In genomic region chr9:128276008-128276573, GRCh38 we compare ENCODE assay signal across 8 cellular contexts. TPM values are rescaled to one million over a fixed set of nuclear protein-coding genes. Genes with fewer than 3 reads are reported as not detected.
DNase-seq lines count a peak whose midpoint lies in the region; ATAC-seq and TF ChIP-seq lines count a peak whose summit lies in the region.

SWI5 (plus strand) TSS chr9:128276276.

- peak within 1 kb of the TSS; percentile 90 for H2AFZ ChIP-seq in DND-41 (ENCODE audit: low read depth, low read length)

- peak within 1 kb of the TSS; percentile 79 for H3K9ac ChIP-seq in DND-41 (ENCODE audit: low read depth, low read length)

- no peaks in the 10 kb centered on the region for H4K20me1 ChIP-seq in DND-41 (ENCODE audit: insufficient read depth, low read length)

- DNase-seq in DND-41 = peak; percentile 99
- peak in 2 of 3 donors; percentile 100 for DNase-seq in Peyer's patch
- DNase-seq in activated T-cell treated with anti-CD3 and anti-CD28 coated beads, Interleukin-2, amount 50 U/mL, for 48 hours = peak; percentile 100
- DNase-seq in stimulated activated CD8-positive, alpha-beta memory T cell treated with anti-CD3 and anti-CD28 coated beads, Interleukin-7, amount 100 ng/mL, for 24 hours (ENCODE audit: low read depth) = peak; percentile 100

- H3K27me3 ChIP-seq in DND-41 (ENCODE audit: insufficient read depth, low read length, poor library complexity) (no peaks in the 10 kb centered on the region), Peyer's patch (no peaks in the 10 kb centered on the region), muscle layer of duodenum (ENCODE audit: low read depth, low read length) (no peaks in the 10 kb centered on the region)

- H3K4me3 ChIP-seq in DND-41 (ENCODE audit: low read depth in 1 of 2, low read length in 2 of 2) = peak within 1 kb of the TSS; percentile 77 to 95
- H3K4me3 ChIP-seq in Peyer's patch = peak within 1 kb of the TSS; percentile 75 to 94 (median 84)
- H3K4me3 ChIP-seq in muscle layer of duodenum (ENCODE audit: low read depth in 1 of 2, low read length in 2 of 2) = peak within 1 kb of the TSS; percentile 90 to 96

- peaks cover 18% of the 10 kb centered on the region for H3K36me3 ChIP-seq in DND-41 (ENCODE audit: insufficient read depth, low read length)
- H3K36me3 ChIP-seq in KOPT-K1 (ENCODE audit: insufficient read depth, low read length) = peaks cover 11% of the 10 kb centered on the region
- H3K36me3 ChIP-seq in Peyer's patch = peaks cover 0 to 22% (median 0%) of the 10 kb centered on the region in 3 donors
- peaks cover 15 to 25% of the 10 kb centered on the region in 2 donors for H3K36me3 ChIP-seq in muscle layer of duodenum (ENCODE audit: control insufficient read depth in 1 of 2, insufficient read depth in 2 of 2, low read length in 2 of 2)

- H3K79me2 ChIP-seq in DND-41 (ENCODE audit: insufficient read depth, low read length) = peaks cover 29% of the 10 kb centered on the region

- peak within 1 kb of the TSS; percentile 78 for H3K4me2 ChIP-seq in DND-41 (ENCODE audit: insufficient read depth, low read length)

- H3K4me1 ChIP-seq in DND-41 (ENCODE audit: insufficient read depth, low read length) (peaks cover 32% of the 10 kb centered on the region), Peyer's patch (peaks cover 0 to 26% (median 5%) of the 10 kb centered on the region in 4 donors), muscle layer of duodenum (ENCODE audit: control insufficient read depth in 1 of 2, insufficient read depth in 2 of 2, low read length in 2 of 2) (peaks cover 6 to 38% of the 10 kb centered on the region in 2 donors)

- ATAC-seq in DND-41 (ENCODE audit: insufficient read depth, low read depth) (peak; percentile 97), GM21825 (IDR thresholded peaks at IDR 0.05; ENCODE audit: unreplicated experiment) (peak; percentile 93), esophagus mucosa (peak; percentile 96)

- H3K27ac ChIP-seq in DND-41 (ENCODE audit: low read length) (peak within 1 kb of the TSS; percentile 80), KOPT-K1 (ENCODE audit: low read depth, low read length, poor library complexity, severe bottlenecking) (peak within 1 kb of the TSS; percentile 71), Peyer's patch (peak within 1 kb of the TSS; percentile 82 to 94 (median 90)), muscle layer of duodenum (ENCODE audit: low read length) (peak within 1 kb of the TSS; percentile 85)

- H3K9me3 ChIP-seq in DND-41 (ENCODE audit: insufficient read depth, low read length, severe bottlenecking) (no peaks in the 10 kb centered on the region), KOPT-K1 (ENCODE audit: insufficient read depth, low read length, poor library complexity, severe bottlenecking) (no peaks in the 10 kb centered on the region), Peyer's patch (no peaks in the 10 kb centered on the region), muscle layer of duodenum (ENCODE audit: control insufficient read depth in 1 of 2, low read length in 2 of 2) (no peaks in the 10 kb centered on the region)

- TF ChIP-seq POLR2A in Peyer's patch (IDR thresholded peaks at IDR 0.05) = peak; percentile 97 to 98

- TF ChIP-seq CTCF in DND-41 (IDR thresholded peaks at IDR 0.05; ENCODE audit: borderline replicate concordance, extremely low read depth, low read length, poor library complexity, severe bottlenecking) (no peak), Peyer's patch (IDR thresholded peaks at IDR 0.05) (peak in 1 of 6 experiments; percentile 5)

RNA-seq across cellular contexts. Expression of gene SWI5, which starts in this region (rescaled TPM):
- total RNA-seq in Peyer's patch = 10 to 100 TPM; 18.3 to 27.2 (median 23.5) TPM
- total RNA-seq in esophagus mucosa = 24.8 TPM

Comparison
In these comparisons a context has a peak if more than half of its experiments do, and no peak if none do; other contexts are left out.
1. Peak in every context shown above with its lines: DNase-seq, ATAC-seq, H3K4me3 ChIP-seq and H3K27ac ChIP-seq.